ENCODE assay signal across 20 cellular contexts in the genomic region with DNA sequence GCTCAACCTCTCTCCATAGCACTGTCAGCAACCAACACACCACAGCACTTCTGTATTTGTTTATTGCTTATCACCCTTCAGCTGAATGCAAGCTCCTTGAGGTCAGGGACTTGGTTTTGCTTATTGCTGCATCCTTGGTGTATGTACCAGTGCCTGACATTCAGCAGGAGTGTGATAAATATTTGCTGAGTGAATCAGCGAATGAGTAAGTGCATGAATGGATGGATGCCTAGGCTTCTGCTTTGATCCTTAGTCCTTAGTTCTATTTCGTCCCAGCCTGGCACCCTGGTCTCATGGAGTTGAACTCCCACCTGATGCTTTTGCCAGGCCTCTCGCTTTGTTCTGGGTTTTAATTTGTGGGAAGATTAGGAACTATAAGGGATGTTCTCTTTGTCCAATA.
A peak's percentile ranks its signal among the peaks of the same experiment; 100 is the strongest.
DNase-seq lines count a peak whose midpoint lies in the region; ATAC-seq, FAIRE-seq and TF ChIP-seq lines count a peak whose summit lies in the region.
"Had no signal": no experiment of that assay in that cellular context is flagged by ENCODE, and none has a peak within 500 bp of the region (broad histone marks: within the 10 kb centered on the region; RNA-seq: fewer than 3 reads in every experiment).

No MANE protein-coding gene starts in this region.

- no peaks in the 10 kb centered on the region; the same call in 1 of the 2 replicates for H3K9me3 ChIP-seq in PC-3 (ENCODE audit: low read length)

- intact Hi-C loops in PC-3 (cut with micrococcal nuclease) = no loop called here

- CTCF ChIA-PET in PC-3 (lab: Charles Lee) = no interaction called here

- H3K9ac ChIP-seq in PC-3 (ENCODE audit: low read length) = no peak overlapping the region

- H3K79me2 ChIP-seq in PC-3 (ENCODE audit: low read length) = no peaks in the 10 kb centered on the region

- DNase-seq in ELR (ENCODE audit: low read depth) (peak; percentile 28), PC-3 (peak; percentile 60), bronchial epithelial cell (ENCODE audit: low read depth) (peak; percentile 28), kidney tubule cell (ENCODE audit: low spot score) (peak; percentile 30), GM10266 (ENCODE audit: extremely low spot score) (no peak)
- DNase-seq in stimulated activated effector memory CD8-positive, alpha-beta T cell treated with anti-CD3 and anti-CD28 coated beads, Interleukin-12 subunit alpha, Interleukin-12 subunit beta, amount 100 ng/mL, for 72 hours (ENCODE audit: low spot score in 2 of 2) = no peak
- no peak for DNase-seq in naive thymus-derived CD8-positive, alpha-beta T cell
- DNase-seq: CD8-positive, alpha-beta T cell; H9; KBM-7; NCI-H1092 treated with DMSO at 0.1 percent for 48 hours; NCI-H1694; NCI-H2107; NCI-H69; NK-92 treated with Interleukin-12 subunit alpha and Interleukin-12 subunit beta, amount 100 ng/mL, for 24 hours; OCI-M1 had no signal

- no TSS peak for BruUV-seq in PC-3 (replicated peaks; lab: Mats Ljungman, UMichigan)

- no peak for FAIRE-seq in bronchial epithelial cell (lab: Jason Lieb, UNC)
- FAIRE-seq: D721Med had no signal

- peaks cover 9 to 35% (median 11%) of the 10 kb centered on the region in 5 donors for H3K27me3 Mint-ChIP-seq in naive thymus-derived CD8-positive, alpha-beta T cell

- no peak overlapping the region for H3K4me3 Mint-ChIP-seq in stimulated activated effector memory CD8-positive, alpha-beta T cell treated with anti-CD3 and anti-CD28 coated beads, Interleukin-12 subunit alpha, Interleukin-12 subunit beta, amount 100 ng/mL, for 72 hours
- no peak overlapping the region for H3K4me3 Mint-ChIP-seq in naive thymus-derived CD8-positive, alpha-beta T cell
- H3K4me3 Mint-ChIP-seq: CD8-positive, alpha-beta T cell; H9 had no signal

- no peaks in the 10 kb centered on the region for H3K4me1 ChIP-seq in PC-3 (ENCODE audit: insufficient read depth, low read length)

- no peaks in the 10 kb centered on the region for H3K36me3 Mint-ChIP-seq in stimulated activated effector memory CD8-positive, alpha-beta T cell treated with anti-CD3 and anti-CD28 coated beads, Interleukin-12 subunit alpha, Interleukin-12 subunit beta, amount 100 ng/mL, for 72 hours
- no peaks in the 10 kb centered on the region for H3K36me3 Mint-ChIP-seq in naive thymus-derived CD8-positive, alpha-beta T cell
- H3K36me3 Mint-ChIP-seq: CD8-positive, alpha-beta T cell had no signal

- H3K4me1 Mint-ChIP-seq in stimulated activated effector memory CD8-positive, alpha-beta T cell treated with anti-CD3 and anti-CD28 coated beads, Interleukin-12 subunit alpha, Interleukin-12 subunit beta, amount 100 ng/mL, for 72 hours = no peaks in the 10 kb centered on the region
- H3K4me1 Mint-ChIP-seq in naive thymus-derived CD8-positive, alpha-beta T cell = no peaks in the 10 kb centered on the region
- H3K4me1 Mint-ChIP-seq: H9 had no signal

- POLR2A ChIA-PET in PC-3 (lab: Charles Lee; ENCODE audit: unreplicated experiment) = no interaction called here
- POLR2A ChIA-PET in naive thymus-derived CD8-positive, alpha-beta T cell (lab: Charles Lee) = interaction anchor here (0.6 kb wide), 1 partner anchor 20 kb away, joined by 4 read pairs; no protein-coding TSS in a partner anchor

- H3K9me2 ChIP-seq in PC-3 (replicated peaks; ENCODE audit: low read length) = no peaks in the 10 kb centered on the region

- no peaks in the 10 kb centered on the region for H3F3A ChIP-seq in PC-3 (ENCODE audit: low read length, unreplicated experiment)

- H3K27me3 ChIP-seq in PC-3 (ENCODE audit: low read length) = peaks cover 48% of the 10 kb centered on the region
- no peaks in the 10 kb centered on the region for H3K27me3 ChIP-seq in bronchial epithelial cell (ENCODE audit: control insufficient read depth, insufficient read depth, low read length)

- H2AFZ ChIP-seq in PC-3 (ENCODE audit: low read length) = no peak overlapping the region

- H3K4me3 ChIP-seq in PC-3 (ENCODE audit: low read length) (no peak overlapping the region), bronchial epithelial cell (ENCODE audit: low read depth, low read length) (no peak overlapping the region)
- H3K4me3 ChIP-seq: SK-N-MC had no signal

- no peak overlapping the region for H3K4me2 ChIP-seq in PC-3 (ENCODE audit: low read length)

- H3K9me3 Mint-ChIP-seq in stimulated activated effector memory CD8-positive, alpha-beta T cell treated with anti-CD3 and anti-CD28 coated beads, Interleukin-12 subunit alpha, Interleukin-12 subunit beta, amount 100 ng/mL, for 72 hours = peaks cover 3% of the 10 kb centered on the region
- H3K9me3 Mint-ChIP-seq in naive thymus-derived CD8-positive, alpha-beta T cell = peaks cover 0 to 2% (median 0%) of the 10 kb centered on the region in 9 donors
- H3K9me3 Mint-ChIP-seq: CD8-positive, alpha-beta T cell; H9 had no signal

- no peaks in the 10 kb centered on the region for H3K36me3 ChIP-seq in PC-3 (ENCODE audit: low read depth, low read length)
- no peaks in the 10 kb centered on the region for H3K36me3 ChIP-seq in bronchial epithelial cell (ENCODE audit: control insufficient read depth, insufficient read depth, low read length)

- TF ChIP-seq CTCF in PC-3 (conservative IDR thresholded peaks at IDR 0.05; ENCODE audit: low read depth, low read length) (no peak), bronchial epithelial cell (IDR thresholded peaks at IDR 0.05; ENCODE audit: insufficient read depth, low read length, severe bottlenecking) (no peak), GM10266 (IDR thresholded peaks at IDR 0.05; ENCODE audit: control insufficient read depth, insufficient read depth, low read depth, missing control alignments) (no peak)

- H3K27ac Mint-ChIP-seq in stimulated activated effector memory CD8-positive, alpha-beta T cell treated with anti-CD3 and anti-CD28 coated beads, Interleukin-12 subunit alpha, Interleukin-12 subunit beta, amount 100 ng/mL, for 72 hours = no peak overlapping the region
- no peak overlapping the region for H3K27ac Mint-ChIP-seq in naive thymus-derived CD8-positive, alpha-beta T cell
- H3K27ac Mint-ChIP-seq: CD8-positive, alpha-beta T cell; H9 had no signal

- H4K20me1 ChIP-seq in PC-3 (ENCODE audit: low read length) = no peaks in the 10 kb centered on the region

- ATAC-seq in PC-3 (peak; percentile 59; the same call in 1 of the 2 replicates), GM19328 (IDR thresholded peaks at IDR 0.05; ENCODE audit: unreplicated experiment) (no peak)
- no peak for ATAC-seq in stimulated activated effector memory CD8-positive, alpha-beta T cell treated with anti-CD3 and anti-CD28 coated beads, Interleukin-12 subunit alpha, Interleukin-12 subunit beta, amount 100 ng/mL, for 72 hours
- no peak for ATAC-seq in naive thymus-derived CD8-positive, alpha-beta T cell
- ATAC-seq: CD8-positive, alpha-beta T cell; Right ventricle myocardium inferior had no signal

- no peak overlapping the region for H3K27ac ChIP-seq in PC-3 (ENCODE audit: low read length)
- H3K27ac ChIP-seq: SK-N-MC had no signal

Comparison
In these comparisons a context has a peak if more than half of its experiments do, and no peak if none do; other contexts are left out.
1. DNase-seq: peak in ELR (single experiment), PC-3 (single experiment), bronchial epithelial cell (single experiment) and kidney tubule cell (single experiment); none in GM10266 (single experiment), stimulated activated effector memory CD8-positive, alpha-beta T cell treated with anti-CD3 and anti-CD28 coated beads, Interleukin-12 subunit alpha, Interleukin-12 subunit beta, amount 100 ng/mL, for 72 hours (0 of 2) and naive thymus-derived CD8-positive, alpha-beta T cell (0 of 10).